Comparison of ENCODE assay signal across 8 cellular contexts in genomic region chr1:170664283-170664827, GRCh38. TPM values are rescaled to one million over a fixed set of nuclear protein-coding genes. Genes with fewer than 3 reads are reported as not detected.
A peak's percentile ranks its signal among the peaks of the same experiment; 100 is the strongest.
DNase-seq lines count a peak whose midpoint lies in the region; ATAC-seq and TF ChIP-seq lines count a peak whose summit lies in the region.

No MANE protein-coding gene starts in this region.

- H3K27me3 Mint-ChIP-seq in naive B cell = peaks cover 67 to 89% (median 76%) of the 10 kb centered on the region in 3 donors

- H3K36me3 Mint-ChIP-seq in naive B cell = peaks cover 0 to 15% of the 10 kb centered on the region in 2 donors

- H3K9me3 Mint-ChIP-seq in naive B cell = peaks cover 0 to 6% (median 2%) of the 10 kb centered on the region in 7 donors

- peak overlapping the region in 1 of 6 donors; percentile 50 for H3K27ac Mint-ChIP-seq in naive B cell

- DNase-seq in AG08396 (ENCODE audit: low spot score) (peak; percentile 50), LoVo (ENCODE audit: low spot score) (peak; percentile 35), epithelial cell of proximal tubule (ENCODE audit: low read depth) (no peak), naive B cell (peak; percentile 1), NK-92 (lab: John Stamatoyannopoulos, UW; ENCODE audit: unreplicated experiment) (no peak), SKM-1 (lab: John Stamatoyannopoulos, UW; ENCODE audit: unreplicated experiment) (no peak)
- DNase-seq in activated CD8-positive, alpha-beta memory T cell treated with anti-CD3 and anti-CD28 coated beads, Interleukin-2, amount 50 U/mL, for 4 hours = no peak

- no peak for ATAC-seq in naive B cell (ENCODE audit: low read depth in 2 of 2)
- no peak for ATAC-seq in HG03159 (IDR thresholded peaks at IDR 0.05; ENCODE audit: unreplicated experiment)

- TF ChIP-seq CTCF in epithelial cell of proximal tubule (conservative IDR thresholded peaks at IDR 0.05; ENCODE audit: low read depth, low read length) = no peak

- peak overlapping the region; percentile 19 for H3K4me3 ChIP-seq in epithelial cell of proximal tubule (ENCODE audit: low read depth, low read length)

- peaks cover 4 to 47% (median 6%) of the 10 kb centered on the region in 3 donors for H3K4me1 Mint-ChIP-seq in naive B cell

- H3K4me3 Mint-ChIP-seq in naive B cell = peak overlapping the region in 5 of 8 donors; percentile 5 to 68 (median 37)

RNA-seq across cellular contexts. Expression of gene PRRX1, which starts 0.4 kb away (rescaled TPM):
- under 0.01 and 0.87 TPM in 2 replicates for total RNA-seq in epithelial cell of proximal tubule
- polyA plus RNA-seq in naive B cell (ENCODE audit: low read depth in 6 of 6) = not detected

Comparison
In these comparisons a context has a peak if more than half of its experiments do, and no peak if none do; other contexts are left out.
1. DNase-seq: peak in AG08396 (single experiment), LoVo (single experiment) and naive B cell (single experiment); none in epithelial cell of proximal tubule (single experiment), NK-92 (single experiment), activated CD8-positive, alpha-beta memory T cell treated with anti-CD3 and anti-CD28 coated beads, Interleukin-2, amount 50 U/mL, for 4 hours (single experiment) and SKM-1 (single experiment).